In genomic region chr7:114715907-114716306, GRCh38 we compare ENCODE assay signal across 17 cellular contexts.
DNase-seq lines count a peak whose midpoint lies in the region; ATAC-seq and TF ChIP-seq lines count a peak whose summit lies in the region.
"Had no signal": no experiment of that assay in that cellular context is flagged by ENCODE, and none has a peak within 500 bp of the region (broad histone marks: within the 10 kb centered on the region; RNA-seq: fewer than 3 reads in every experiment).

No MANE protein-coding gene starts in this region.

- H3K79me1 ChIP-seq in IMR-90 (ENCODE audit: low read depth in 1 of 2, low read length in 2 of 2) = no peaks in the 10 kb centered on the region

- no peak for ATAC-seq in IMR-90 (ENCODE audit: low read depth)
- peak; percentile 43 for ATAC-seq in stimulated activated naive CD8-positive, alpha-beta T cell treated with anti-CD3 and anti-CD28 coated beads, Interleukin-15, amount 100 ng/mL, for 72 hours

- H3K9me3 ChIP-seq in IMR-90 (ENCODE audit: control insufficient read depth, insufficient read depth, low read length) = no peaks in the 10 kb centered on the region
- H3K9me3 ChIP-seq: esophagus squamous epithelium, SK-N-SH had no signal

- H3K14ac ChIP-seq in IMR-90 (replicated peaks; ENCODE audit: low read depth, low read length) = no peak overlapping the region

- no CpG with 5 or more reads among the region's 3 CpGs for WGBS in IMR-90 (ENCODE audit: extremely low coverage in 2 of 2, insufficient read length in 1 of 2), 2 experiments

- POLR2A ChIA-PET in IMR-90 (lab: Charles Lee; ENCODE audit: unreplicated experiment) = no interaction called here

- no peak overlapping the region for H4K8ac ChIP-seq in IMR-90 (ENCODE audit: low read depth in 2 of 2, low read length in 2 of 2)

- no peak for TF ChIP-seq RAD21 in IMR-90 (IDR thresholded peaks at IDR 0.05; ENCODE audit: low read length)

- H3K27ac ChIP-seq in IMR-90 (ENCODE audit: insufficient read depth, low read length) = no peak overlapping the region
- H3K27ac ChIP-seq: coronary artery, esophagus squamous epithelium, WERI-Rb-1 had no signal

- no peak overlapping the region for H2BK5ac ChIP-seq in IMR-90 (ENCODE audit: low read depth, low read length, poor library complexity, severe bottlenecking)

- H3K9me3 Mint-ChIP-seq in stimulated activated naive CD8-positive, alpha-beta T cell treated with anti-CD3 and anti-CD28 coated beads, Interleukin-15, amount 100 ng/mL, for 72 hours = no peaks in the 10 kb centered on the region

- H3K36me3 ChIP-seq in IMR-90 (ENCODE audit: control insufficient read depth, insufficient read depth, low read length) = no peaks in the 10 kb centered on the region
- H3K36me3 ChIP-seq: esophagus squamous epithelium, WERI-Rb-1 had no signal

- H3K27me3 ChIP-seq in IMR-90 (ENCODE audit: control insufficient read depth, insufficient read depth, low read length) = no peaks in the 10 kb centered on the region
- H3K27me3 ChIP-seq: esophagus squamous epithelium had no signal

- intact Hi-C loops in IMR-90 (cut with micrococcal nuclease) = no loop called here

- no peak overlapping the region for H3K56ac ChIP-seq in IMR-90 (ENCODE audit: extremely low read depth, insufficient read depth, low read length)

- no peak overlapping the region for H3K4me2 ChIP-seq in IMR-90 (ENCODE audit: low read depth, low read length)
- H3K4me2 ChIP-seq: SK-N-SH had no signal

- DNase-seq in stimulated activated CD4-positive, alpha-beta T cell treated with anti-CD3 and anti-CD28 coated beads, Interleukin-1b, Interleukin-23, amount 100 ng/mL, for 48 hours = peak; percentile 10
- no peak for DNase-seq in stimulated activated CD4-positive, alpha-beta T cell treated with anti-CD3 and anti-CD28 coated beads, Interleukin-2, amount 100 ng/mL, for 24 hours
- peak; percentile 61 for DNase-seq in IMR-90
- DNase-seq in astrocyte of the hippocampus (ENCODE audit: low read depth, low spot score) = peak; percentile 27
- DNase-seq in stimulated activated naive CD8-positive, alpha-beta T cell treated with anti-CD3 and anti-CD28 coated beads, Interleukin-15, amount 100 ng/mL, for 72 hours = no peak
- no peak for DNase-seq in NCI-H1417 (lab: John Stamatoyannopoulos, UW)
- DNase-seq in NCI-H187 treated with DMSO at 0.1 percent for 48 hours (lab: John Stamatoyannopoulos, UW) = no peak
- no peak for DNase-seq in middle frontal gyrus (ENCODE audit: extremely low spot score, low spot score)
- DNase-seq: DMS153; esophagus squamous epithelium; NCI-H2029; NCI-H748 treated with DMSO at 0.1 percent for 48 hours; SK-N-SH; stimulated activated CD4-positive, alpha-beta T cell treated with anti-CD3 and anti-CD28 coated beads, Interleukin-2, amount 100 ng/mL, for 48 hours; WERI-Rb-1 had no signal

- in situ Hi-C loops in IMR-90 (cut with MboI; ENCODE audit: low sequenced_read_pairs) = no loop called here

- no peak overlapping the region for H2AK5ac ChIP-seq in IMR-90 (ENCODE audit: low read depth, low read length)

- no peak for TF ChIP-seq POLR2A in IMR-90 (IDR thresholded peaks at IDR 0.05; ENCODE audit: low read depth, low read length)

- dilution Hi-C loops in IMR-90 (cut with HindIII; ENCODE audit: low sequenced_read_pairs, unreplicated experiment) = no loop called here

- no peak overlapping the region for H2BK120ac ChIP-seq in IMR-90 (ENCODE audit: low read depth, low read length)

- no peak overlapping the region for H3K18ac ChIP-seq in IMR-90 (ENCODE audit: low read depth, low read length)

- H2AK9ac ChIP-seq in IMR-90 (replicated peaks; ENCODE audit: low read depth, low read length, poor library complexity) = no peak overlapping the region

- H3K27ac Mint-ChIP-seq in stimulated activated naive CD8-positive, alpha-beta T cell treated with anti-CD3 and anti-CD28 coated beads, Interleukin-15, amount 100 ng/mL, for 72 hours = no peak overlapping the region
- H3K27ac Mint-ChIP-seq: B cell had no signal

- no peaks in the 10 kb centered on the region for H3K4me1 ChIP-seq in IMR-90 (ENCODE audit: control insufficient read depth, insufficient read depth, low read length)
- H3K4me1 ChIP-seq: esophagus squamous epithelium had no signal

- no peak overlapping the region for H3K23ac ChIP-seq in IMR-90 (ENCODE audit: low read depth, low read length)

- CTCF ChIA-PET in IMR-90 (lab: Yijun Ruan, JAX) = no interaction called here

- H4K5ac ChIP-seq in IMR-90 (ENCODE audit: low read depth, low read length) = no peak overlapping the region

- H3K27me3 Mint-ChIP-seq in stimulated activated naive CD8-positive, alpha-beta T cell treated with anti-CD3 and anti-CD28 coated beads, Interleukin-15, amount 100 ng/mL, for 72 hours = no peaks in the 10 kb centered on the region

- H3K4me3 ChIP-seq in IMR-90 (ENCODE audit: insufficient read depth, low read depth, low read length) = no peak overlapping the region
- H3K4me3 ChIP-seq: coronary artery, esophagus squamous epithelium had no signal

- H2AFZ ChIP-seq in IMR-90 (replicated peaks; ENCODE audit: low read length, poor library complexity) = no peak overlapping the region

- H3K4me3 Mint-ChIP-seq in stimulated activated naive CD8-positive, alpha-beta T cell treated with anti-CD3 and anti-CD28 coated beads, Interleukin-15, amount 100 ng/mL, for 72 hours = no peak overlapping the region
- H3K4me3 Mint-ChIP-seq: B cell had no signal

- no peak for TF ChIP-seq CTCF in IMR-90 (conservative IDR thresholded peaks at IDR 0.05; ENCODE audit: low read depth, low read length)

- no peak overlapping the region for H4K91ac ChIP-seq in IMR-90 (ENCODE audit: insufficient read depth, low read depth, low read length)

- no TSS peak for BruUV-seq in IMR-90 (replicated peaks; lab: Mats Ljungman, UMichigan)

- no peak overlapping the region for H3K9ac ChIP-seq in IMR-90 (ENCODE audit: low read depth, low read length)
- H3K9ac ChIP-seq: SK-N-SH had no signal

- no peak overlapping the region for H2BK15ac ChIP-seq in IMR-90 (ENCODE audit: low read depth, low read length)

- H2BK20ac ChIP-seq in IMR-90 (ENCODE audit: low read depth, low read length) = no peak overlapping the region

- H3K9me1 ChIP-seq in IMR-90 (ENCODE audit: insufficient read depth, low read length) = no peaks in the 10 kb centered on the region

- no peak overlapping the region for H3K4ac ChIP-seq in IMR-90 (ENCODE audit: low read depth, low read length)

- no peaks in the 10 kb centered on the region for H4K20me1 ChIP-seq in IMR-90 (ENCODE audit: insufficient read depth, low read length)

- H3K4me1 Mint-ChIP-seq in stimulated activated naive CD8-positive, alpha-beta T cell treated with anti-CD3 and anti-CD28 coated beads, Interleukin-15, amount 100 ng/mL, for 72 hours = no peaks in the 10 kb centered on the region
- H3K4me1 Mint-ChIP-seq: B cell had no signal

TF ChIP-seq in IMR-90, 13 proteins besides CTCF, POLR2A, EP300 and RAD21:
- TF ChIP-seq MXI1 (IDR thresholded peaks at IDR 0.05; ENCODE audit: borderline replicate concordance, low read depth, low read length) (no peak), MAFK (IDR thresholded peaks at IDR 0.05; ENCODE audit: low read depth, low read length) (no peak), CHD1 (IDR thresholded peaks at IDR 0.05; ENCODE audit: low read depth, low read length) (no peak), RCOR1 (IDR thresholded peaks at IDR 0.05; ENCODE audit: insufficient replicate concordance, low read length) (no peak), MAZ (IDR thresholded peaks at IDR 0.05; ENCODE audit: borderline replicate concordance, low read depth, low read length) (no peak), RFX5 (IDR thresholded peaks at IDR 0.05; ENCODE audit: low read depth, low read length) (no peak)

Comparison
In these comparisons a context has a peak if more than half of its experiments do, and no peak if none do; other contexts are left out.
1. DNase-seq: peak in stimulated activated CD4-positive, alpha-beta T cell treated with anti-CD3 and anti-CD28 coated beads, Interleukin-1b, Interleukin-23, amount 100 ng/mL, for 48 hours (single experiment), IMR-90 (single experiment) and astrocyte of the hippocampus (single experiment); none in stimulated activated CD4-positive, alpha-beta T cell treated with anti-CD3 and anti-CD28 coated beads, Interleukin-2, amount 100 ng/mL, for 24 hours (0 of 2), stimulated activated naive CD8-positive, alpha-beta T cell treated with anti-CD3 and anti-CD28 coated beads, Interleukin-15, amount 100 ng/mL, for 72 hours (0 of 2), NCI-H1417 (0 of 3), NCI-H187 treated with DMSO at 0.1 percent for 48 hours (single experiment) and middle frontal gyrus (single experiment).